In genomic region chr10:124176309-124177179, GRCh38 we compare ENCODE assay signal across 23 cellular contexts.
DNase-seq lines count a peak whose midpoint lies in the region; ATAC-seq, FAIRE-seq and TF ChIP-seq lines count a peak whose summit lies in the region.
"Had no signal": no experiment of that assay in that cellular context is flagged by ENCODE, and none has a peak within 500 bp of the region (broad histone marks: within the 10 kb centered on the region; RNA-seq: fewer than 3 reads in every experiment).

No MANE protein-coding gene starts in this region.

- WGBS in smooth muscle cell (ENCODE audit: low lambda C conversion rate), result 37% methylated on average over 15 of the region's 15 CpGs

- H3K27ac Mint-ChIP-seq in astrocyte (ENCODE audit: unreplicated experiment), result peak overlapping the region; percentile 79
- H3K27ac Mint-ChIP-seq: activated CD8-positive, alpha-beta T cell treated with anti-CD3 and anti-CD28 coated beads for 36 hours; activated naive CD8-positive, alpha-beta T cell treated with anti-CD3 and anti-CD28 coated beads, Interleukin-2, amount 10 ng/mL, durations not matched to agents 7 days and 5 days; activated T-helper 1 cell treated with anti-CD3 and anti-CD28 coated beads, Interleukin-12 subunit alpha, Interleukin-12 subunit beta, Interleukin-2, Interleukin-4 antibody, amounts not matched to agents 30 ng/mL and 10 ng/mL and 1 ng/mL, durations not matched to agents 14 hours and 24 hours and 36 hours; CD4-positive, alpha-beta T cell; naive thymus-derived CD4-positive, alpha-beta T cell; type B pancreatic cell had no signal

- no peaks in the 10 kb centered on the region for H3K79me2 ChIP-seq in astrocyte (ENCODE audit: insufficient read depth, low read length)
- no peaks in the 10 kb centered on the region for H3K79me2 ChIP-seq in smooth muscle cell (ENCODE audit: low read depth)

- peak overlapping the region; percentile 51 for H3K27ac ChIP-seq in astrocyte (ENCODE audit: low read depth, low read length)
- H3K27ac ChIP-seq in smooth muscle cell (ENCODE audit: low read depth), result peak overlapping the region; percentile 56
- H3K27ac ChIP-seq: psoas muscle had no signal

- peaks cover 23% of the 10 kb centered on the region for H3K4me1 Mint-ChIP-seq in astrocyte (ENCODE audit: low read depth, unreplicated experiment)

- no peak for TF ChIP-seq CTCF in astrocyte (IDR thresholded peaks at IDR 0.05; ENCODE audit: insufficient read depth, low read depth, low read length)
- TF ChIP-seq CTCF in smooth muscle cell (IDR thresholded peaks at IDR 0.05; ENCODE audit: borderline replicate concordance, insufficient read depth, poor library complexity, severe bottlenecking), result no peak

- H3F3A ChIP-seq in smooth muscle cell (ENCODE audit: low read depth), result peaks cover 6% of the 10 kb centered on the region

- no peaks in the 10 kb centered on the region for H3K36me3 Mint-ChIP-seq in astrocyte (ENCODE audit: low read depth, unreplicated experiment)
- H3K36me3 Mint-ChIP-seq: activated naive CD8-positive, alpha-beta T cell treated with anti-CD3 and anti-CD28 coated beads, Interleukin-2, amount 10 ng/mL, durations not matched to agents 7 days and 5 days; naive thymus-derived CD4-positive, alpha-beta T cell; type B pancreatic cell had no signal

- H3K4me3 ChIP-seq in astrocyte (ENCODE audit: insufficient read depth, low read depth, low read length), result no peak overlapping the region
- no peak overlapping the region for H3K4me3 ChIP-seq in smooth muscle cell
- H3K4me3 ChIP-seq: psoas muscle had no signal

- no peaks in the 10 kb centered on the region for H3K36me3 ChIP-seq in astrocyte (ENCODE audit: insufficient read depth, low read length)
- H3K36me3 ChIP-seq in smooth muscle cell (ENCODE audit: low read depth), result no peaks in the 10 kb centered on the region

- FAIRE-seq in astrocyte (lab: Jason Lieb, UNC), result no peak
- FAIRE-seq: GM18507 had no signal

- no peak for ATAC-seq in left lobe of liver
- no peak for ATAC-seq in GM21390 (IDR thresholded peaks at IDR 0.05; ENCODE audit: unreplicated experiment)
- ATAC-seq: naive thymus-derived CD4-positive, alpha-beta T cell; psoas muscle had no signal

- peak overlapping the region; percentile 6 for H3K4me3 Mint-ChIP-seq in astrocyte (ENCODE audit: unreplicated experiment)
- H3K4me3 Mint-ChIP-seq: activated CD8-positive, alpha-beta T cell treated with anti-CD3 and anti-CD28 coated beads for 36 hours; activated naive CD8-positive, alpha-beta T cell treated with anti-CD3 and anti-CD28 coated beads, Interleukin-2, amount 10 ng/mL, durations not matched to agents 7 days and 5 days; activated T-helper 1 cell treated with anti-CD3 and anti-CD28 coated beads, Interleukin-12 subunit alpha, Interleukin-12 subunit beta, Interleukin-2, Interleukin-4 antibody, amounts not matched to agents 30 ng/mL and 10 ng/mL and 1 ng/mL, durations not matched to agents 14 hours and 24 hours and 36 hours; CD4-positive, alpha-beta T cell; type B pancreatic cell had no signal

- H2AFZ ChIP-seq in astrocyte (ENCODE audit: low read depth, low read length) (peak overlapping the region; percentile 16), smooth muscle cell (ENCODE audit: low read depth) (no peak overlapping the region)

- H3K9ac ChIP-seq in astrocyte (ENCODE audit: low read length), result peak overlapping the region; percentile 49
- no peak overlapping the region for H3K9ac ChIP-seq in smooth muscle cell (ENCODE audit: low read depth)

- peaks cover 3% of the 10 kb centered on the region for H3K9me3 Mint-ChIP-seq in astrocyte (ENCODE audit: unreplicated experiment)
- H3K9me3 Mint-ChIP-seq: activated CD8-positive, alpha-beta T cell treated with anti-CD3 and anti-CD28 coated beads for 36 hours; activated naive CD8-positive, alpha-beta T cell treated with anti-CD3 and anti-CD28 coated beads, Interleukin-2, amount 10 ng/mL, durations not matched to agents 7 days and 5 days; activated T-helper 1 cell treated with anti-CD3 and anti-CD28 coated beads, Interleukin-12 subunit alpha, Interleukin-12 subunit beta, Interleukin-2, Interleukin-4 antibody, amounts not matched to agents 30 ng/mL and 10 ng/mL and 1 ng/mL, durations not matched to agents 14 hours and 24 hours and 36 hours; CD4-positive, alpha-beta T cell; stimulated activated naive CD8-positive, alpha-beta T cell treated with anti-CD3 and anti-CD28 coated beads, Interleukin-15, amount 100 ng/mL, for 72 hours; type B pancreatic cell had no signal

- H3K4me2 ChIP-seq in astrocyte (ENCODE audit: low read length) (peak overlapping the region; percentile 68), smooth muscle cell (peak overlapping the region; percentile 51)

- H3K9me3 ChIP-seq in astrocyte (ENCODE audit: insufficient read depth, low read depth, low read length) (no peaks in the 10 kb centered on the region), smooth muscle cell (replicated peaks; ENCODE audit: low read depth) (no peaks in the 10 kb centered on the region)
- H3K9me3 ChIP-seq: psoas muscle had no signal

- H3K4me1 ChIP-seq in astrocyte (ENCODE audit: insufficient read depth, low read length), result peaks cover 32% of the 10 kb centered on the region
- H3K4me1 ChIP-seq in smooth muscle cell (ENCODE audit: low read depth), result peaks cover 7% of the 10 kb centered on the region
- H3K4me1 ChIP-seq: psoas muscle had no signal

- H3K27me3 ChIP-seq in astrocyte (ENCODE audit: insufficient read depth, low read length) (peaks cover 6% of the 10 kb centered on the region), smooth muscle cell (ENCODE audit: low read depth) (no peaks in the 10 kb centered on the region)

- H4K20me1 ChIP-seq in astrocyte (ENCODE audit: insufficient read depth, low read length) (no peaks in the 10 kb centered on the region), smooth muscle cell (ENCODE audit: low read depth) (no peaks in the 10 kb centered on the region)

- peak; percentile 40 for DNase-seq in activated CD8-positive, alpha-beta memory T cell treated with anti-CD3 and anti-CD28 coated beads for 24 hours
- DNase-seq in activated CD8-positive, alpha-beta memory T cell treated with anti-CD3 and anti-CD28 coated beads, Interleukin-2, amount 50 U/mL, for 48 hours, result no peak
- DNase-seq in astrocyte (ENCODE audit: low read depth) (peak; percentile 88), left lobe of liver (ENCODE audit: low spot score) (peak; percentile 34), smooth muscle cell (lab: John Stamatoyannopoulos, UW; ENCODE audit: unreplicated experiment) (no peak), cerebellum (ENCODE audit: low spot score) (no peak), NCI-H1417 treated with DMSO at 0.1 percent for 48 hours (lab: John Stamatoyannopoulos, UW) (no peak)
- DNase-seq: ACHN; central memory CD4-positive, alpha-beta T cell; effector memory CD4-positive, alpha-beta T cell; GOT3; naive thymus-derived CD4-positive, alpha-beta T cell; NCI-H187; psoas muscle; Right ventricle myocardium superior; stimulated activated naive CD8-positive, alpha-beta T cell treated with anti-CD3 and anti-CD28 coated beads, Interleukin-15, amount 100 ng/mL, for 72 hours had no signal

- H3K27me3 Mint-ChIP-seq in astrocyte (ENCODE audit: low read depth, unreplicated experiment), result peaks cover 17% of the 10 kb centered on the region
- H3K27me3 Mint-ChIP-seq: activated CD8-positive, alpha-beta T cell treated with anti-CD3 and anti-CD28 coated beads for 36 hours; CD4-positive, alpha-beta T cell had no signal

Comparison
In these comparisons a context has a peak if more than half of its experiments do, and no peak if none do; other contexts are left out.
1. DNase-seq: peak in activated CD8-positive, alpha-beta memory T cell treated with anti-CD3 and anti-CD28 coated beads for 24 hours (single experiment), astrocyte (single experiment) and left lobe of liver (single experiment); none in activated CD8-positive, alpha-beta memory T cell treated with anti-CD3 and anti-CD28 coated beads, Interleukin-2, amount 50 U/mL, for 48 hours (single experiment), smooth muscle cell (single experiment), cerebellum (single experiment) and NCI-H1417 treated with DMSO at 0.1 percent for 48 hours (single experiment).